12 cellular contexts compared by ENCODE assay signal in genomic region chr17:17757391-17757791, GRCh38.
A peak's percentile ranks its signal among the peaks of the same experiment; 100 is the strongest.
DNase-seq lines count a peak whose midpoint lies in the region; TF ChIP-seq lines count a peak whose summit lies in the region.
"Had no signal": no experiment of that assay in that cellular context is flagged by ENCODE, and none has a peak within 500 bp of the region (broad histone marks: within the 10 kb centered on the region; RNA-seq: fewer than 3 reads in every experiment).

No MANE protein-coding gene starts in this region.

- H4K91ac ChIP-seq in trophoblast cell (ENCODE audit: low read depth, low read length): no peak overlapping the region

- no peak overlapping the region for H3K18ac ChIP-seq in trophoblast cell (ENCODE audit: low read length)

- no peak overlapping the region for H2BK12ac ChIP-seq in trophoblast cell (ENCODE audit: low read length)

- H3K27ac Mint-ChIP-seq in T-helper 1 cell treated with Interleukin-12 subunit alpha and Interleukin-12 subunit beta and Interleukin-4 antibody, amounts not matched to agents 30 μg/mL and 1 μg/mL, for 36 hours: peak overlapping the region; percentile 26

- no peak overlapping the region for H3K14ac ChIP-seq in trophoblast cell (ENCODE audit: low read length)

- peaks cover 13% of the 10 kb centered on the region; the same call in 1 of the 2 replicates for H3F3A ChIP-seq in DOHH2 (ENCODE audit: control insufficient read depth, insufficient read depth)
- H3F3A ChIP-seq in GM23248 (ENCODE audit: insufficient read depth): no peaks in the 10 kb centered on the region; the same call in 1 of the 2 replicates

- intact Hi-C loops in ovary (cut with DNase I): loop anchor here in 2 of 4 donors (2.0 to 10.0 kb wide), 2 partner anchors 47 to 73 kb away; partner anchors contain the start of gene RAI1 (in 1 of the 2)

- H3K4me1 Mint-ChIP-seq in T-helper 1 cell treated with Interleukin-12 subunit alpha and Interleukin-12 subunit beta and Interleukin-4 antibody, amounts not matched to agents 30 μg/mL and 1 μg/mL, for 36 hours (ENCODE audit: low read depth): peaks cover 21% of the 10 kb centered on the region

- in situ Hi-C loops in GM23248 (cut with MboI): no loop called here

- no peak overlapping the region for H2AK5ac ChIP-seq in trophoblast cell (ENCODE audit: low read length)

- no peaks in the 10 kb centered on the region for H3K27me3 ChIP-seq in DOHH2 (ENCODE audit: control insufficient read depth, low read length)
- no peaks in the 10 kb centered on the region for H3K27me3 ChIP-seq in ovary
- no peaks in the 10 kb centered on the region for H3K27me3 ChIP-seq in GM23248 (replicated peaks; ENCODE audit: insufficient read depth)
- H3K27me3 ChIP-seq in trophoblast cell (ENCODE audit: insufficient read depth, low read length): no peaks in the 10 kb centered on the region
- H3K27me3 ChIP-seq: gastrocnemius medialis had no signal

- H3K9ac ChIP-seq in GM23248 (no peak overlapping the region), trophoblast cell (ENCODE audit: low read length) (no peak overlapping the region)

- H3K36me3 ChIP-seq in DOHH2 (ENCODE audit: control insufficient read depth, low read length) (peaks cover 30% of the 10 kb centered on the region), ovary (no peaks in the 10 kb centered on the region), GM23248 (ENCODE audit: low read depth) (no peaks in the 10 kb centered on the region), trophoblast cell (ENCODE audit: control insufficient read depth in 1 of 2, insufficient read depth in 2 of 2, low read length in 2 of 2) (peaks cover 9 to 10% of the 10 kb centered on the region in 2 experiments)
- H3K36me3 ChIP-seq: gastrocnemius medialis had no signal

- peaks cover 74% of the 10 kb centered on the region for H3K4me1 ChIP-seq in DOHH2 (ENCODE audit: control insufficient read depth, low read length)
- peaks cover 7% of the 10 kb centered on the region for H3K4me1 ChIP-seq in ovary (ENCODE audit: insufficient read depth)
- peaks cover 11% of the 10 kb centered on the region; the same call in 1 of the 2 replicates for H3K4me1 ChIP-seq in GM23248 (ENCODE audit: insufficient read depth)
- peaks cover 8 to 11% of the 10 kb centered on the region in 2 experiments for H3K4me1 ChIP-seq in trophoblast cell (ENCODE audit: control insufficient read depth in 1 of 2, insufficient read depth in 2 of 2, low read length in 2 of 2)

- no peak overlapping the region for H2BK5ac ChIP-seq in trophoblast cell (ENCODE audit: low read depth, low read length, poor library complexity)

- H4K20me1 ChIP-seq in DOHH2 (ENCODE audit: control insufficient read depth, insufficient read depth, low read depth, low read length) (peaks cover 6% of the 10 kb centered on the region; the same call in 1 of the 2 replicates), GM23248 (ENCODE audit: insufficient read depth) (0 out of 2 replicates have a peak, but pooled peaks cover 8% of the 10 kb centered on the region)

- H3K36me3 Mint-ChIP-seq in T-helper 1 cell treated with Interleukin-12 subunit alpha and Interleukin-12 subunit beta and Interleukin-4 antibody, amounts not matched to agents 30 μg/mL and 1 μg/mL, for 36 hours (ENCODE audit: low read depth): no peaks in the 10 kb centered on the region

- H4K12ac ChIP-seq in trophoblast cell (ENCODE audit: low read depth, low read length): no peak overlapping the region

- H3K4me3 ChIP-seq in DOHH2 (ENCODE audit: low read length) (peak overlapping the region; percentile 68), ovary (no peak overlapping the region), GM23248 (no peak overlapping the region), trophoblast cell (ENCODE audit: low read depth, low read length) (no peak overlapping the region)
- H3K4me3 ChIP-seq: gastrocnemius medialis, SK-N-MC had no signal

- no peak overlapping the region for H3K4ac ChIP-seq in trophoblast cell (ENCODE audit: low read depth, low read length)

- H3K9me2 ChIP-seq in DOHH2 (replicated peaks; ENCODE audit: control insufficient read depth, low read length): no peaks in the 10 kb centered on the region
- no peaks in the 10 kb centered on the region for H3K9me2 ChIP-seq in GM23248 (ENCODE audit: insufficient read depth)

- H2AFZ ChIP-seq in GM23248: no peak overlapping the region
- H2AFZ ChIP-seq in trophoblast cell (ENCODE audit: insufficient read depth, low read length, poor library complexity): no peak overlapping the region

- H3K23ac ChIP-seq in trophoblast cell (ENCODE audit: low read length): no peak overlapping the region

- no peak for TF ChIP-seq POLR2A in ovary (IDR thresholded peaks at IDR 0.05)

- H3K4me2 ChIP-seq in DOHH2 (ENCODE audit: low read length) (peak overlapping the region; percentile 82), GM23248 (ENCODE audit: unreplicated experiment) (no peak overlapping the region), trophoblast cell (ENCODE audit: low read length) (no peak overlapping the region)

- no peak for TF ChIP-seq EP300 in ovary (IDR thresholded peaks at IDR 0.05)

- H3K27me3 Mint-ChIP-seq in T-helper 1 cell treated with Interleukin-12 subunit alpha and Interleukin-12 subunit beta and Interleukin-4 antibody, amounts not matched to agents 30 μg/mL and 1 μg/mL, for 36 hours (ENCODE audit: low read depth): no peaks in the 10 kb centered on the region

- no peak overlapping the region for H3K4me3 Mint-ChIP-seq in T-helper 1 cell treated with Interleukin-12 subunit alpha and Interleukin-12 subunit beta and Interleukin-4 antibody, amounts not matched to agents 30 μg/mL and 1 μg/mL, for 36 hours

- TF ChIP-seq CTCF in DOHH2 (IDR thresholded peaks at IDR 0.05; ENCODE audit: low read depth, low read length, poor library complexity, severe bottlenecking) (no peak), ovary (IDR thresholded peaks at IDR 0.05) (no peak)

- H3K9me3 ChIP-seq in DOHH2 (ENCODE audit: control insufficient read depth, insufficient read depth, low read length): no peaks in the 10 kb centered on the region
- H3K9me3 ChIP-seq in ovary: no peaks in the 10 kb centered on the region
- H3K9me3 ChIP-seq in GM23248 (ENCODE audit: low read depth): no peaks in the 10 kb centered on the region
- peaks cover 4% of the 10 kb centered on the region for H3K9me3 ChIP-seq in trophoblast cell (ENCODE audit: insufficient read depth, low read depth, low read length)
- H3K9me3 ChIP-seq: gastrocnemius medialis had no signal

- WGBS in ovary, 3 donors: 86 to 89% (median 88%) methylated on average over 15 of the region's 15 CpGs
- WGBS in GM23248 (ENCODE audit: low coverage in 1 of 2, low lambda C conversion rate in 2 of 2, missing lambda C conversion rate in 2 of 2), 2 experiments: 90 to 94% methylated on average over 15 of the region's 15 CpGs
- WGBS in trophoblast cell (ENCODE audit: extremely low coverage, insufficient coverage, insufficient read length): no CpG with 5 or more reads among the region's 15 CpGs

- H3K27ac ChIP-seq in DOHH2 (ENCODE audit: low read depth, low read length): peak overlapping the region; percentile 89
- H3K27ac ChIP-seq in ovary: no peak overlapping the region
- H3K27ac ChIP-seq in GM23248: no peak overlapping the region
- no peak overlapping the region for H3K27ac ChIP-seq in trophoblast cell (ENCODE audit: low read depth, low read length)
- H3K27ac ChIP-seq: gastrocnemius medialis, SK-N-MC had no signal

- no peak overlapping the region for H4K8ac ChIP-seq in trophoblast cell (ENCODE audit: low read depth, low read length)

- no peaks in the 10 kb centered on the region for H3K9me3 Mint-ChIP-seq in T-helper 1 cell treated with Interleukin-12 subunit alpha and Interleukin-12 subunit beta and Interleukin-4 antibody, amounts not matched to agents 30 μg/mL and 1 μg/mL, for 36 hours

- H3K79me1 ChIP-seq in trophoblast cell (ENCODE audit: low read length): peaks cover 7% of the 10 kb centered on the region

- H2BK120ac ChIP-seq in trophoblast cell (ENCODE audit: insufficient read depth, low read length, poor library complexity): no peak overlapping the region

- DNase-seq in KG1 (lab: John Stamatoyannopoulos, UW) (peak; percentile 36), germinal center (ENCODE audit: low spot score) (peak; percentile 64), ovary (no peak), iPS-NIHi7 (ENCODE audit: extremely low spot score) (no peak), GM23248 (no peak), trophoblast cell (no peak)
- DNase-seq: anterior cingulate cortex, gastrocnemius medialis, IMR-90 had no signal

- H3K79me2 ChIP-seq in DOHH2 (ENCODE audit: control insufficient read depth, low read length) (peaks cover 92% of the 10 kb centered on the region), GM23248 (ENCODE audit: insufficient read depth) (peaks cover 88% of the 10 kb centered on the region), trophoblast cell (ENCODE audit: control insufficient read depth, insufficient read depth, low read length, poor library complexity) (peaks cover 3% of the 10 kb centered on the region)

Comparison
In these comparisons a context has a peak if more than half of its experiments do, and no peak if none do; other contexts are left out.
1. DNase-seq: peak in KG1 (single experiment) and germinal center (single experiment); none in ovary (0 of 5), iPS-NIHi7 (single experiment), GM23248 (single experiment) and trophoblast cell (0 of 2).